Comparison of ENCODE assay signal across 1 cellular context in the genomic region with DNA sequence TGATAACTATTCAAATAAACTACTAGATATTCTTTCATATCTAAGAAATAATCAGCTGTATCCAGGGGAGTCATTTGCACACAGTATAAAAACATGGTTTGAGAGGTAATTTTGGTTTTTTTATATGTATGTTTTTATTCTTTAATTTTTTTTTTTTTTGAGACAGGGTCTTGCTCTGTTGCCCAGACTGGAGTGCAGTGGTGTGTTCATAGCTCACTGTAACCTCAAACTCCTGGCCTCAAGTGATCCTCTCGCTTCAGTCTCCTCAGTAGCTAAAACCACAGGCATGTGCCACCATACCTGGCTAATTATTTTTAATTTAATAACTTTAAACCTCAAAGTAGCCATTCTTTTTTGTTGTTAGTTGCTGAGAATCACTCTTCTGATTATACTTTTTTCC.
TF ChIP-seq lines count a peak whose summit lies in the region.

No MANE protein-coding gene starts in this region.

TF ChIP-seq in HepG2, 621 proteins besides CTCF, POLR2A, EP300 and RAD21:
- TF ChIP-seq NR2F6 (IDR thresholded peaks at IDR 0.05) (0 out of 2 replicates have a peak, but pooled peaks have one; percentile 7), NR2F6 (CRISPR knock-in tag; IDR thresholded peaks at IDR 0.05) (no peak), TSC22D2 (CRISPR knock-in tag; IDR thresholded peaks at IDR 0.05; ENCODE audit: borderline replicate concordance) (no peak), ELF4 (CRISPR knock-in tag; IDR thresholded peaks at IDR 0.05; ENCODE audit: borderline replicate concordance) (0 out of 2 replicates have a peak, but pooled peaks have one; percentile 30), ZNF121 (CRISPR knock-in tag; IDR thresholded peaks at IDR 0.05) (peak; percentile 90), ZBTB7B (CRISPR knock-in tag; IDR thresholded peaks at IDR 0.05) (no peak)
- TF ChIP-seq, protein P1, sequence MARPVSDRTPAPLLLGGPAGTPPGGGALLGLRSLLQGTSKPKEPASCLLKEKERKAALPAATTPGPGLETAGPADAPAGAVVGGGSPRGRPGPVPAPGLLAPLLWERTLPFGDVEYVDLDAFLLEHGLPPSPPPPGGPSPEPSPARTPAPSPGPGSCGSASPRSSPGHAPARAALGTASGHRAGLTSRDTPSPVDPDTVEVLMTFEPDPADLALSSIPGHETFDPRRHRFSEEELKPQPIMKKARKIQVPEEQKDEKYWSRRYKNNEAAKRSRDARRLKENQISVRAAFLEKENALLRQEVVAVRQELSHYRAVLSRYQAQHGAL (CRISPR knock-in tag; IDR thresholded peaks at IDR 0.05; ENCODE audit: not compliant biosample characterization) = peak; percentile 5
- TF ChIP-seq, protein P2, sequence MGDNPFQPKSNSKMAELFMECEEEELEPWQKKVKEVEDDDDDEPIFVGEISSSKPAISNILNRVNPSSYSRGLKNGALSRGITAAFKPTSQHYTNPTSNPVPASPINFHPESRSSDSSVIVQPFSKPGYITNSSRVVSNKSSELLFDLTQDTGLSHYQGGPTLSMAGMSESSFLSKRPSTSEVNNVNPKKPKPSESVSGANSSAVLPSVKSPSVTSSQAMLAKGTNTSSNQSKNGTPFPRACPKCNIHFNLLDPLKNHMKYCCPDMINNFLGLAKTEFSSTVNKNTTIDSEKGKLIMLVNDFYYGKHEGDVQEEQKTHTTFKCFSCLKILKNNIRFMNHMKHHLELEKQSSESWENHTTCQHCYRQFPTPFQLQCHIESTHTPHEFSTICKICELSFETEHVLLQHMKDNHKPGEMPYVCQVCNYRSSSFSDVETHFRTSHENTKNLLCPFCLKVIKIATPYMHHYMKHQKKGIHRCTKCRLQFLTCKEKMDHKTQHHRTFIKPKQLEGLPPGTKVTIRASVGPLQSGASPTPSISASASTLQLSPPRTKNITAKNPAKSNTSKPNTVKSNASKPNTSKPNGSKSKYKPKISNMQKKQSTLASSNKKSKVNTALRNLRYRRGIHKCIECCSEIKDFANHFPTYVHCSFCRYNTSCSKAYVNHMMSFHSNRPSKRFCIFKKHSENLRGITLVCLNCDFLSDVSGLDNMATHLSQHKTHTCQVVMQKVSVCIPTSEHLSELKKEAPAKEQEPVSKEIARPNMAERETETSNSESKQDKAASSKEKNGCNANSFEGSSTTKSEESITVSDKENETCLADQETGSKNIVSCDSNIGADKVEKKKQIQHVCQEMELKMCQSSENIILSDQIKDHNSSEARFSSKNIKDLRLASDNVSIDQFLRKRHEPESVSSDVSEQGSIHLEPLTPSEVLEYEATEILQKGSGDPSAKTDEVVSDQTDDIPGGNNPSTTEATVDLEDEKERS (CRISPR knock-in tag; IDR thresholded peaks at IDR 0.05) = no peak
